ENCODE assay signal across 26 cellular contexts in genomic region chr22:21974058-21974649, GRCh38.
"Had no signal": no experiment of that assay in that cellular context is flagged by ENCODE, and none has a peak within 500 bp of the region (broad histone marks: within the 10 kb centered on the region; RNA-seq: fewer than 3 reads in every experiment).

No MANE protein-coding gene starts in this region.

- H2AFZ ChIP-seq: hepatocyte had no signal

- H3K4me2 ChIP-seq: hepatocyte had no signal

- H3K4me1 ChIP-seq: left ventricle myocardium inferior, suprapubic skin, tibial artery, upper lobe of right lung had no signal

- H3K36me3 ChIP-seq: ovary had no signal

- H3K27ac Mint-ChIP-seq: naive thymus-derived CD8-positive, alpha-beta T cell; nephron; progenitor cell of endocrine pancreas; stimulated activated effector memory CD8-positive, alpha-beta T cell treated with anti-CD3 and anti-CD28 coated beads, Interleukin-12 subunit alpha, Interleukin-12 subunit beta, amount 100 ng/mL, for 72 hours; stimulated activated naive CD8-positive, alpha-beta T cell treated with anti-CD3 and anti-CD28 coated beads, Interleukin-15, Interleukin-2, amounts not matched to agents 100 ng/mL and 50 ng/mL, for 24 hours had no signal

- H3K9me3 Mint-ChIP-seq: naive thymus-derived CD8-positive, alpha-beta T cell; nephron; neural crest cell; stimulated activated effector memory CD8-positive, alpha-beta T cell treated with anti-CD3 and anti-CD28 coated beads, Interleukin-12 subunit alpha, Interleukin-12 subunit beta, amount 100 ng/mL, for 72 hours; stimulated activated naive CD8-positive, alpha-beta T cell treated with anti-CD3 and anti-CD28 coated beads, Interleukin-15, Interleukin-2, amounts not matched to agents 100 ng/mL and 50 ng/mL, for 24 hours had no signal

- H3K4me1 Mint-ChIP-seq: nephron, neural crest cell had no signal

- H3K27ac ChIP-seq: hepatocyte, left ventricle myocardium inferior, neutrophil, ovary, skin epidermis, suprapubic skin, thoracic aorta, tibial artery, upper lobe of right lung had no signal

- ATAC-seq: naive thymus-derived CD8-positive, alpha-beta T cell; right cardiac atrium; sciatic nerve; stimulated activated effector memory CD8-positive, alpha-beta T cell treated with anti-CD3 and anti-CD28 coated beads, Interleukin-12 subunit alpha, Interleukin-12 subunit beta, amount 100 ng/mL, for 72 hours; upper lobe of right lung had no signal

- H3K9me3 ChIP-seq: left ventricle myocardium inferior, neutrophil, ovary, suprapubic skin, thoracic aorta, tibial artery, upper lobe of right lung had no signal

- DNase-seq: islet precursor cell; left ventricle myocardium inferior; mesenchymal stem cell; naive thymus-derived CD8-positive, alpha-beta T cell; occipital lobe; ovary; stimulated activated CD4-positive, alpha-beta T cell treated with anti-CD3 and anti-CD28 coated beads, Interleukin-12 subunit alpha, Interleukin-12 subunit beta, amount 100 ng/mL, for 4 hours; stimulated activated CD4-positive, alpha-beta T cell treated with anti-CD3 and anti-CD28 coated beads, Interleukin-15, amount 100 ng/mL, for 24 hours; stimulated activated CD4-positive, alpha-beta T cell treated with anti-CD3 and anti-CD28 coated beads, Interleukin-2, amount 100 ng/mL, for 24 hours; stimulated activated CD4-positive, alpha-beta T cell treated with anti-CD3 and anti-CD28 coated beads, Interleukin-4, amount 100 ng/mL, for 1 hour; stimulated activated naive CD4-positive, alpha-beta T cell; tibial artery; trophoblast cell; upper lobe of right lung had no signal

- H3K27me3 ChIP-seq: hepatocyte, neutrophil, ovary, suprapubic skin, tibial artery, upper lobe of right lung had no signal

- H3K27me3 Mint-ChIP-seq: naive thymus-derived CD8-positive, alpha-beta T cell; progenitor cell of endocrine pancreas; stimulated activated naive CD8-positive, alpha-beta T cell treated with anti-CD3 and anti-CD28 coated beads, Interleukin-15, Interleukin-2, amounts not matched to agents 100 ng/mL and 50 ng/mL, for 24 hours had no signal

- H3K4me3 ChIP-seq: hepatocyte, left ventricle myocardium inferior, ovary, skin epidermis, suprapubic skin, thoracic aorta, tibial artery, upper lobe of right lung had no signal

- H3K4me3 Mint-ChIP-seq: naive thymus-derived CD8-positive, alpha-beta T cell; nephron; neural crest cell; stimulated activated effector memory CD8-positive, alpha-beta T cell treated with anti-CD3 and anti-CD28 coated beads, Interleukin-12 subunit alpha, Interleukin-12 subunit beta, amount 100 ng/mL, for 72 hours; stimulated activated naive CD8-positive, alpha-beta T cell treated with anti-CD3 and anti-CD28 coated beads, Interleukin-15, Interleukin-2, amounts not matched to agents 100 ng/mL and 50 ng/mL, for 24 hours had no signal
